31 cellular contexts compared by ENCODE assay signal in the genomic region with DNA sequence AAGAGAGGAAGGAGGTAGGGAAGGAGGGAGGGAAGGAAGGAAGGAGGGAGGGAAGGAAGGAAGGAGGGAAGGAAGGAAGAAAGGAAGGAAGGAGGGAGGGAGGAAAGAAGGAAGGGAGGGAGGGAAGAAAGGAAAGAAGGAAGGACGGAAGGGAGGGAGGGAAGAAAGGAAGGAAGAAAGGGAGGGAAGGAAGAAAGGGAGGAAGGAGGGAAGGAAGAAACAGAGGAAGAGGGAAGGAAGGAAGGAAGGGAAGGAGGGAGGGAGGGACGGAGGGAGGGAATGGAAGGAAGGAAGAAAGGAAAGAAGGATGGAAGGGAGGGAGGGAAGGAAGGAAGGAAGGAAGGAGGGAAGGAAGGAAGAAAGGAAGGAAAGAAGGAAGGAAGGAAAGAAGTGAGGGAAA. TPM values are rescaled to one million over a fixed set of nuclear protein-coding genes. Genes with fewer than 3 reads are reported as not detected.
DNase-seq lines count a peak whose midpoint lies in the region; ATAC-seq, FAIRE-seq and TF ChIP-seq lines count a peak whose summit lies in the region.
"Had no signal": no experiment of that assay in that cellular context is flagged by ENCODE, and none has a peak within 500 bp of the region (broad histone marks: within the 10 kb centered on the region; RNA-seq: fewer than 3 reads in every experiment).

No MANE protein-coding gene starts in this region.

- BruUV-seq in HepG2 (replicated peaks; lab: Mats Ljungman, UMichigan) = no TSS peak

- H2BK20ac ChIP-seq in H1 (ENCODE audit: low read length) = no peak overlapping the region

- H3K4ac ChIP-seq in H1 (replicated peaks; ENCODE audit: insufficient read length, low read depth, low read length) = no peak overlapping the region

- H3K9me3 ChIP-seq in HepG2 (ENCODE audit: low read length) (no peaks in the 10 kb centered on the region), right lobe of liver (no peaks in the 10 kb centered on the region), H1 (ENCODE audit: insufficient read depth in 2 of 2, low read depth in 1 of 2, low read length in 1 of 2) (no peaks in the 10 kb centered on the region), testis (no peaks in the 10 kb centered on the region)
- H3K9me3 ChIP-seq: BE2C, BLaER1 had no signal

- H3K9ac ChIP-seq in HepG2 (ENCODE audit: insufficient read depth, low read depth, low read length) (no peak overlapping the region), H1 (replicated peaks in 1 of 4; ENCODE audit: extremely low read depth in 1 of 4, low read depth in 3 of 4, low read length in 3 of 4) (no peak overlapping the region)
- H3K9ac ChIP-seq: BLaER1 had no signal

- H3K56ac ChIP-seq in H1 (replicated peaks; ENCODE audit: insufficient read length, low read depth, low read length) = no peak overlapping the region

- H2BK5ac ChIP-seq in H1 (ENCODE audit: low read depth, low read length) = no peak overlapping the region

- H4K20me1 ChIP-seq in HepG2 (ENCODE audit: insufficient read depth, low read length) (no peaks in the 10 kb centered on the region), H1 (replicated peaks in 1 of 2; ENCODE audit: control insufficient read depth in 1 of 2, insufficient read depth in 2 of 2, low read length in 2 of 2) (peaks cover 0 to 2% of the 10 kb centered on the region in 2 experiments)
- H4K20me1 ChIP-seq: BLaER1 had no signal

- peak overlapping the region; percentile 60; the same call in 1 of the 2 replicates for H2BK12ac ChIP-seq in H1 (ENCODE audit: low read depth, low read length)

- no peak for TF ChIP-seq EP300 in HepG2 (IDR thresholded peaks at IDR 0.05; ENCODE audit: low read depth in 2 of 2, low read length in 2 of 2)
- no peak for TF ChIP-seq EP300 in HepG2 (CRISPR knock-in tag; IDR thresholded peaks at IDR 0.05; ENCODE audit: borderline replicate concordance)
- no peak for TF ChIP-seq EP300 in H1 (IDR thresholded peaks at IDR 0.05; ENCODE audit: borderline replicate concordance in 1 of 2, low read depth in 2 of 2, low read length in 2 of 2)

- H3K23ac ChIP-seq in H1 (ENCODE audit: insufficient read length) = no peak overlapping the region

- in situ Hi-C loops in HepG2 (cut with HindIII; ENCODE audit: extremely low pct_ligation_motif_present, low pct_unique_long_range_greater_than_20kb) = no loop called here

- H3K18ac ChIP-seq in H1 (ENCODE audit: extremely low read depth, low read length) = no peak overlapping the region

- no peak overlapping the region for H3K27ac Mint-ChIP-seq in WTC11
- H3K27ac Mint-ChIP-seq: CD4-positive, alpha-beta memory T cell; CD4-positive, CD25-positive, alpha-beta regulatory T cell; CD8-positive, alpha-beta memory T cell had no signal

- intact Hi-C loops in HepG2 (cut with micrococcal nuclease; ENCODE audit: unreplicated experiment) = no loop called here
- intact Hi-C loops in right lobe of liver (cut with DNase I) = no loop called here
- intact Hi-C loops in testis (cut with DNase I; ENCODE audit: low total_unique reads) = no loop called here

- TF ChIP-seq POLR2A in HepG2 (IDR thresholded peaks at IDR 0.05; ENCODE audit: insufficient read depth in 1 of 2, low read depth in 2 of 2, low read length in 2 of 2) (no peak), right lobe of liver (IDR thresholded peaks at IDR 0.05) (no peak), H1 (IDR thresholded peaks at IDR 0.05; ENCODE audit: control extremely low read depth in 1 of 2, low read depth in 2 of 2, low read length in 2 of 2) (no peak), testis (IDR thresholded peaks at IDR 0.05) (no peak)

- WGBS in HepG2 (ENCODE audit: low lambda C conversion rate) = 17% methylated on average over 2 of the region's 2 CpGs
- 48% methylated on average over 2 of the region's 2 CpGs for WGBS in right lobe of liver (ENCODE audit: insufficient coverage, low coverage, low lambda C conversion rate, missing lambda C conversion rate)
- 20 to 88% methylated on average over 1 of the region's 2 CpGs for WGBS in H1 (ENCODE audit: extremely low coverage in 1 of 2, insufficient coverage in 1 of 2, insufficient read length in 1 of 2, insufficient replicate concordance in 2 of 2, low coverage in 1 of 2, low lambda C conversion rate in 2 of 2, missing lambda C conversion rate in 1 of 2), 2 experiments
- WGBS in testis, 2 donors = 90 to 94% methylated on average over 2 of the region's 2 CpGs

- 0 out of 2 replicates have a peak overlapping the region, but pooled peaks have one; percentile 24 for H2AK5ac ChIP-seq in H1 (ENCODE audit: low read depth, low read length)

- H3K4me2 ChIP-seq in HepG2 (ENCODE audit: low read depth, low read length) (no peak overlapping the region), H1 (ENCODE audit: insufficient read depth in 1 of 2, low read depth in 2 of 2, low read length in 2 of 2) (no peak overlapping the region)
- H3K4me2 ChIP-seq: BLaER1 had no signal

- no peak overlapping the region for H2BK15ac ChIP-seq in H1 (ENCODE audit: low read length)

- H3K14ac ChIP-seq in H1 (ENCODE audit: insufficient read length) = no peak overlapping the region

- no peak for ATAC-seq in HepG2
- no peak for ATAC-seq in right lobe of liver
- ATAC-seq in WTC11 = no peak
- ATAC-seq: GM12878 had no signal

- H3K27me3 ChIP-seq in HepG2 (ENCODE audit: control insufficient read depth in 1 of 2, insufficient read depth in 2 of 2, low read length in 2 of 2) (peaks cover 0 to 1% of the 10 kb centered on the region in 2 experiments; a peak in 1 of 5 replicates), right lobe of liver (no peaks in the 10 kb centered on the region), H1 (replicated peaks in 1 of 4; ENCODE audit: control insufficient read depth in 3 of 4, extremely low read depth in 1 of 4, insufficient read depth in 3 of 4, low read length in 3 of 4) (peaks cover 0 to 3% (median 0%) of the 10 kb centered on the region in 4 experiments; a peak in 1 of 7 replicates), testis (no peaks in the 10 kb centered on the region)
- H3K27me3 ChIP-seq: BE2C, BLaER1 had no signal

- no peak for DNase-seq in HepG2 (ENCODE audit: low spot score)
- no peak for DNase-seq in right lobe of liver
- DNase-seq in WTC11 (ENCODE audit: low spot score) = no peak
- DNase-seq in H1 (ENCODE audit: low read depth in 1 of 2, low spot score in 2 of 2) = no peak
- DNase-seq in testis = no peak
- DNase-seq in H4 (ENCODE audit: low spot score) = no peak
- no peak for DNase-seq in NCI-H2227 treated with DMSO at 0.1 percent for 48 hours (lab: John Stamatoyannopoulos, UW)
- DNase-seq: 8988T; ACHN; BE2C; C1 segment of cervical spinal cord; CD4-positive, alpha-beta memory T cell; CD4-positive, CD25-positive, alpha-beta regulatory T cell; CD8-positive, alpha-beta memory T cell; COR-L47; DMS 273 treated with DMSO at 0.1 percent for 48 hours; DMS153; DMS53; DMS79; DND-41; EL; GDM1 had no signal

- no peak for TF ChIP-seq CTCF in HepG2 (CRISPR knock-in tag; IDR thresholded peaks at IDR 0.05)
- TF ChIP-seq CTCF in right lobe of liver (IDR thresholded peaks at IDR 0.05) = no peak
- no peak for TF ChIP-seq CTCF in WTC11 (IDR thresholded peaks at IDR 0.05)
- no peak for TF ChIP-seq CTCF in H1 (IDR thresholded peaks at IDR 0.05; ENCODE audit: control extremely low read depth in 1 of 3, insufficient read depth in 1 of 3, low read depth in 1 of 3, low read length in 3 of 3)
- no peak for TF ChIP-seq CTCF in testis (IDR thresholded peaks at IDR 0.05)

- 0 out of 2 replicates have a peak, but pooled peaks cover 4% of the 10 kb centered on the region for H3K4me1 Mint-ChIP-seq in WTC11

- H3K27ac ChIP-seq in HepG2 (ENCODE audit: extremely low read length, insufficient read depth, low read length) (no peak overlapping the region), right lobe of liver (no peak overlapping the region), H1 (ENCODE audit: low read depth, low read length) (no peak overlapping the region), testis (no peak overlapping the region)
- H3K27ac ChIP-seq: BLaER1 had no signal

- H3K9me3 Mint-ChIP-seq in WTC11 = no peaks in the 10 kb centered on the region
- H3K9me3 Mint-ChIP-seq: CD4-positive, alpha-beta memory T cell; CD4-positive, CD25-positive, alpha-beta regulatory T cell; CD8-positive, alpha-beta memory T cell had no signal

- CTCF ChIA-PET in HepG2 (lab: Yijun Ruan, JAX; ENCODE audit: low intra/inter-chr PET ratio, low total read pairs) (no interaction called here), WTC11 (lab: Charles Lee) (interaction anchor here (1.1 to 1.3 kb wide), 2 partner anchors 119 to 127 kb away, joined by 3 to 6 read pairs; no protein-coding TSS in a partner anchor), H1 (lab: Charles Lee; ENCODE audit: partially characterized antibody) (interaction anchor here (0.8 to 5.8 kb wide), 10 partner anchors 9 to 311 kb away, joined by 3 to 30 read pairs (median 3); no protein-coding TSS in a partner anchor)

- H4K5ac ChIP-seq in H1 (ENCODE audit: insufficient read length, low read depth, low read length) = no peak overlapping the region

- H3K36me3 ChIP-seq in HepG2 (replicated peaks in 1 of 2; ENCODE audit: control insufficient read depth in 1 of 2, insufficient read depth in 2 of 2, low read length in 2 of 2) (no peaks in the 10 kb centered on the region), right lobe of liver (no peaks in the 10 kb centered on the region), H1 (ENCODE audit: control insufficient read depth in 2 of 4, insufficient read depth in 4 of 4, low read length in 3 of 4) (no peaks in the 10 kb centered on the region), testis (ENCODE audit: low read depth, missing control alignments) (no peaks in the 10 kb centered on the region)
- H3K36me3 ChIP-seq: BE2C, BLaER1 had no signal

- no peak overlapping the region for H3K4me3 Mint-ChIP-seq in WTC11
- H3K4me3 Mint-ChIP-seq: CD14-positive monocyte; CD4-positive, alpha-beta memory T cell; CD4-positive, CD25-positive, alpha-beta regulatory T cell; CD8-positive, alpha-beta memory T cell had no signal

- peaks cover 11% of the 10 kb centered on the region for H3K4me1 ChIP-seq in HepG2 (ENCODE audit: insufficient read depth, low read length)
- no peaks in the 10 kb centered on the region for H3K4me1 ChIP-seq in right lobe of liver
- no peaks in the 10 kb centered on the region; a peak in 1 of 7 replicates for H3K4me1 ChIP-seq in H1 (replicated peaks in 1 of 4; ENCODE audit: control insufficient read depth in 3 of 4, insufficient read depth in 4 of 4, low read length in 3 of 4)
- H3K4me1 ChIP-seq in testis = no peaks in the 10 kb centered on the region
- H3K4me1 ChIP-seq: BE2C had no signal

- no peak overlapping the region for H2BK120ac ChIP-seq in H1 (replicated peaks; ENCODE audit: low read depth, low read length)

- POLR2A ChIA-PET in HepG2 (lab: Yijun Ruan, JAX) (no interaction called here), WTC11 (lab: Charles Lee) (no interaction called here), H1 (lab: Charles Lee; ENCODE audit: partially characterized antibody) (interaction anchor here (0.7 to 1.2 kb wide), 3 partner anchors 70 to 633 kb away, joined by 3 to 5 read pairs (median 5); no protein-coding TSS in a partner anchor)

- H3K23me2 ChIP-seq in H1 (ENCODE audit: low read depth, low read length) = peaks cover 3% of the 10 kb centered on the region; the same call in 1 of the 2 replicates

- no peak overlapping the region for H4K91ac ChIP-seq in H1 (replicated peaks; ENCODE audit: insufficient read length, low read length)

- H3K36me3 Mint-ChIP-seq in WTC11 = no peaks in the 10 kb centered on the region
- H3K36me3 Mint-ChIP-seq: CD14-positive monocyte; CD4-positive, alpha-beta memory T cell; CD4-positive, CD25-positive, alpha-beta regulatory T cell; CD8-positive, alpha-beta memory T cell had no signal

- H3K4me3 ChIP-seq in HepG2 (replicated peaks in 1 of 3; ENCODE audit: insufficient read depth in 1 of 3, low read depth in 2 of 3, low read length in 3 of 3) = no peak overlapping the region
- no peak overlapping the region for H3K4me3 ChIP-seq in right lobe of liver
- H3K4me3 ChIP-seq in H1 (ENCODE audit: extremely low read depth in 1 of 4, insufficient read depth in 2 of 4, low read depth in 3 of 4, low read length in 4 of 4) = no peak overlapping the region
- H3K4me3 ChIP-seq in testis = no peak overlapping the region
- H3K4me3 ChIP-seq: BLaER1, GM12878 had no signal

- H3K79me1 ChIP-seq in H1 (ENCODE audit: low read depth, low read length) = no peaks in the 10 kb centered on the region

- H3K27me3 Mint-ChIP-seq in WTC11 (ENCODE audit: low read depth) = peaks cover 23% of the 10 kb centered on the region

- H4K8ac ChIP-seq in H1 (ENCODE audit: extremely low read depth, insufficient read depth, low read length) = no peak overlapping the region

- FAIRE-seq in HepG2 (lab: Jason Lieb, UNC) (no peak), H1 (lab: Jason Lieb, UNC) (no peak)
- FAIRE-seq: A204.1, GM12878, GM12892, GM18507 had no signal

- no peak for TF ChIP-seq RAD21 in HepG2 (CRISPR knock-in tag; IDR thresholded peaks at IDR 0.05)
- no peak for TF ChIP-seq RAD21 in H1 (IDR thresholded peaks at IDR 0.05 in 1 of 2, conservative IDR thresholded peaks at IDR 0.05 in 1 of 2; ENCODE audit: low read depth in 2 of 2, low read length in 2 of 2)

- H2AFZ ChIP-seq in HepG2 (ENCODE audit: low read length) = no peak overlapping the region
- no peak overlapping the region for H2AFZ ChIP-seq in H1 (ENCODE audit: low read length)

- H3K79me2 ChIP-seq in HepG2 (ENCODE audit: insufficient read depth, low read length) (no peaks in the 10 kb centered on the region), H1 (ENCODE audit: control insufficient read depth in 1 of 2, insufficient read depth in 2 of 2, low read length in 2 of 2) (no peaks in the 10 kb centered on the region)

RNA-seq across cellular contexts. Expression of a gene that starts 22.4 kb away (rescaled TPM):
- total RNA-seq in HepG2 (2016; rRNA removed; fragmentation: Illumina TruSeq; extraction: Trizol) = not detected in 2 replicates
- not detected in 2 replicates for total RNA-seq in HepG2 (2016; cell fraction: cytosol; rRNA removed; fragmentation: Illumina TruSeq; extraction: Trizol; ENCODE audit: low read depth)
- not detected in 2 replicates for total RNA-seq in HepG2 (2016; cell fraction: insoluble cytoplasmic fraction; rRNA removed; fragmentation: Illumina TruSeq; extraction: Trizol)
- not detected in 2 replicates for total RNA-seq in HepG2 (2016; cell fraction: membrane; rRNA removed; fragmentation: Illumina TruSeq; extraction: Trizol)
- not detected in 2 replicates for total RNA-seq in HepG2 (2016; cell fraction: nucleus; rRNA removed; fragmentation: Illumina TruSeq; extraction: Trizol)
- not detected in 2 replicates for polyA plus RNA-seq in HepG2 (2011; rRNA removed)
- polyA plus RNA-seq in HepG2 (2011; cell fraction: cytosol; rRNA removed) = not detected in 2 replicates
- polyA plus RNA-seq in HepG2 (2011; cell fraction: nucleus; rRNA removed) = not detected in 2 replicates
- not detected in 2 replicates for polyA plus RNA-seq in HepG2 (2012)
- not detected in 2 replicates for polyA plus RNA-seq in HepG2 (2016; cell fraction: cytosol; fragmentation: Illumina TruSeq; extraction: Trizol; ENCODE audit: low read depth)
- not detected in 2 replicates for polyA plus RNA-seq in HepG2 (2016; cell fraction: insoluble cytoplasmic fraction; fragmentation: Illumina TruSeq; extraction: Trizol; ENCODE audit: low read depth)
- polyA plus RNA-seq in HepG2 (2016; cell fraction: membrane; fragmentation: Illumina TruSeq; extraction: Trizol; ENCODE audit: low read depth) = not detected in 2 replicates
- polyA plus RNA-seq in HepG2 (2016; cell fraction: nucleus; fragmentation: Illumina TruSeq; extraction: Trizol; ENCODE audit: insufficient read depth, low read depth) = not detected in 2 replicates
- polyA minus RNA-seq in HepG2 (2011; rRNA and poly(A)+ RNA removed; ENCODE audit: low replicate concordance) = 0.16 TPM in 1 of 2 replicates, not detected in the other
- not detected in 2 replicates for polyA minus RNA-seq in HepG2 (2011; cell fraction: cytosol; rRNA and poly(A)+ RNA removed)
- not detected in 2 replicates for polyA minus RNA-seq in HepG2 (2011; cell fraction: nucleus; rRNA and poly(A)+ RNA removed)
- not detected for total RNA-seq in right lobe of liver
- 0.44 to 1.3 TPM (median 0.98 TPM) in 3 replicates for total RNA-seq in WTC11 (2021)
- 0.55 and 0.93 TPM in 2 replicates for total RNA-seq in H1 (2021; fragmentation: NEBNext Ultra II Directional; extraction: Animal tissue kit (Norgen Biotek cat#: 25700))
- 0.42 TPM in 2 replicates for polyA plus RNA-seq in H1 (2011; rRNA removed)
- 0.59 TPM for polyA plus RNA-seq in H1 (2011; cell fraction: cytosol; rRNA removed)
- polyA plus RNA-seq in H1 (2011; cell fraction: nucleus; rRNA removed) = 0.94 TPM
- 0.93 to 1.1 TPM (median 0.97 TPM) in 4 replicates for polyA plus RNA-seq in H1 (2012, experiment 1 of 2)
- 0.10 TPM for polyA plus RNA-seq in H1 (2012, experiment 2 of 2)
- 0.51 TPM for polyA plus RNA-seq in H1 (2013, experiment 1 of 2)
- 0.29 TPM for polyA plus RNA-seq in H1 (2013, experiment 2 of 2)
- polyA minus RNA-seq in H1 (2011; rRNA and poly(A)+ RNA removed) = 0.09 and 0.12 TPM in 2 replicates
- polyA minus RNA-seq in H1 (2011; cell fraction: cytosol; rRNA and poly(A)+ RNA removed) = 1.2 TPM
- 0.90 TPM for polyA minus RNA-seq in H1 (2011; cell fraction: nucleus; rRNA and poly(A)+ RNA removed)
- 10 to 100 TPM in 1 of 2 donors, 1 to 10 TPM in 1; 9.0 to 12.4 TPM for total RNA-seq in testis
- polyA plus RNA-seq in testis (ENCODE audit: insufficient read depth, low read depth, low replicate concordance) = 42.4 TPM
- total RNA-seq in H4 (2014; rRNA removed; shearing (Covaris generic)) = not detected in 2 replicates
- total RNA-seq: CD4-positive, alpha-beta memory T cell; CD4-positive, CD25-positive, alpha-beta regulatory T cell; CD8-positive, alpha-beta memory T cell; Daoy; G401; GM12878 had no signal
- polyA plus RNA-seq: AG04450; CD4-positive, alpha-beta memory T cell; CD4-positive, CD25-positive, alpha-beta regulatory T cell; CD8-positive, alpha-beta memory T cell; GM12878 had no signal
